Comparison of ENCODE assay signal across 3 cellular contexts in the genomic region with DNA sequence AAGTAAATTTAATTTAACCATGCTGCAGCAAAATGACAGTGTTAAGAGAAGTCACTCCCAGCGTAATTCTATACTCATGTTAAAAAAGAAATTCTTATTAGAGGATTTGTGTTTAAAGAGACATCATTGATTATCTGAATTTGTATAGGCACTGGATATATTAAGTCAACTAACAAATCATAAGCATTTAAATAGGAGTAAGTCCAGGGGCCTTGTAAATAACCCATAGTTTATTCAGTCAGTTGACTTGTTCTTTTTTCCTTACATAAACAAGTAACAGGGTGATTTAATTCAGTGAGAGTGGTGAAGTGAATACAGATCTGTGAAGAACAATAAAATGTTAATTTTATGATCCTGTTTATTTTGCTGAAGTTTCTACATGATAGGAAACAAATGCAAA.
"Had no signal": no experiment of that assay in that cellular context is flagged by ENCODE, and none has a peak within 500 bp of the region (broad histone marks: within the 10 kb centered on the region; RNA-seq: fewer than 3 reads in every experiment).

No MANE protein-coding gene starts in this region.

- DNase-seq: GDM1, GF-D8 had no signal

- H3K4me3 ChIP-seq: GM12878 had no signal

- ATAC-seq: GM12878 had no signal
